Comparison of ENCODE assay signal across 8 cellular contexts in genomic region chr10:114103286-114103685, GRCh38. TPM values are rescaled to one million over a fixed set of nuclear protein-coding genes. Genes with fewer than 3 reads are reported as not detected.
DNase-seq lines count a peak whose midpoint lies in the region; ATAC-seq and FAIRE-seq lines count a peak whose summit lies in the region.

No MANE protein-coding gene starts in this region.

- FAIRE-seq in colon (lab: Jason Lieb, UNC): peak; percentile 68

- ATAC-seq in HG02973 (IDR thresholded peaks at IDR 0.05; ENCODE audit: unreplicated experiment): peak; percentile 49
- no peak for ATAC-seq in GM21360 (IDR thresholded peaks at IDR 0.05; ENCODE audit: unreplicated experiment)
- no peak for ATAC-seq in GM19023 (IDR thresholded peaks at IDR 0.05; ENCODE audit: unreplicated experiment)

- DNase-seq in NCI-H1092 treated with DMSO at 0.1 percent for 48 hours (lab: John Stamatoyannopoulos, UW) (peak; percentile 22), NCI-H1092 (lab: John Stamatoyannopoulos, UW) (no peak), NOMO-1 treated with DMSO at 0.1 percent for 48 hours (lab: John Stamatoyannopoulos, UW; ENCODE audit: unreplicated experiment) (peak; percentile 45), lung microvascular endothelial cell (ENCODE audit: low read depth in 2 of 2) (peak; percentile 75)

RNA-seq across cellular contexts. Expression of gene ADRB1, which starts 59.6 kb away (rescaled TPM):
- total RNA-seq in lung microvascular endothelial cell: 10.5 and 54.4 TPM in 2 replicates
